In the genomic region with DNA sequence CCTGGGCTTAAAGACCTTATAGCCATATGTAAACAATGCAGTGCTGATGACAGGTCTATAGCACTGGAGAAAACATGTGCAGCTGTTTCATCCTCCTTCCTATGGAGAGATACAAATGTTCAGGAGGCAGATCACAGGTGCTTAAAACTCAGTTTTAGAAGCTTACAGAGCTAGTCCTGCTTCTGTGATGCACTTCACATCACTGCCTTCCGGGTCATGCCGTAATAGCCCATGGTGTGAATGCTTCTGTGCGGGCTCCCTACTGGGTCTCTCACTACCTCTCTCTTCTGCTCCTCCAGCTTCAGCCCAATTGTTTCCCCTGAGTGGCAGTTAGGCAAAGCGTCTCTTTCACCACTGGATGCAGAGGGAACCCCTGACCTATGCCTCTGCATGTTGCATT, we compare ENCODE assay signal across 17 cellular contexts.
DNase-seq lines count a peak whose midpoint lies in the region; TF ChIP-seq lines count a peak whose summit lies in the region.
"Had no signal": no experiment of that assay in that cellular context is flagged by ENCODE, and none has a peak within 500 bp of the region (broad histone marks: within the 10 kb centered on the region; RNA-seq: fewer than 3 reads in every experiment).

No MANE protein-coding gene starts in this region.

- H3K27ac ChIP-seq in SU-DHL-6 (ENCODE audit: low read depth, low read length) (no peak overlapping the region), spleen (peak overlapping the region in 5 of 8 donors; percentile 27 to 72 (median 59)), GM23248 (no peak overlapping the region)
- H3K27ac ChIP-seq: lower lobe of right lung had no signal

- no peaks in the 10 kb centered on the region for H3F3A ChIP-seq in SU-DHL-6 (ENCODE audit: insufficient read depth)
- H3F3A ChIP-seq in GM23248 (ENCODE audit: insufficient read depth) = no peaks in the 10 kb centered on the region

- DNase-seq in NCI-H1092 treated with DMSO at 0.1 percent for 48 hours (lab: John Stamatoyannopoulos, UW) (peak; percentile 62), NCI-H524 treated with DMSO at 0.1 percent for 48 hours (lab: John Stamatoyannopoulos, UW) (peak; percentile 14), spleen (no peak), ACHN (no peak), GM23248 (no peak), NCI-H2029 treated with DMSO at 0.1 percent for 48 hours (lab: John Stamatoyannopoulos, UW) (no peak)
- DNase-seq: activated CD4-positive, alpha-beta T cell treated with anti-CD3 and anti-CD28 coated beads for 36 hours; activated naive CD4-positive, alpha-beta T cell treated with anti-CD3 and anti-CD28 coated beads, Interleukin-2, amount 10 ng/mL, durations not matched to agents 7 days and 5 days; activated T-cell treated with anti-CD3 and anti-CD28 coated beads, Interleukin-2, amount 50 U/mL, for 72 hours; AML-193; foreskin fibroblast; lower lobe of right lung; nucleus accumbens; SIG-M5; T-helper 1 cell had no signal

- H3K9me2 ChIP-seq in SU-DHL-6 (replicated peaks; ENCODE audit: insufficient read depth, low read length) (no peaks in the 10 kb centered on the region), GM23248 (ENCODE audit: insufficient read depth) (no peaks in the 10 kb centered on the region)

- no peaks in the 10 kb centered on the region for H3K27me3 ChIP-seq in SU-DHL-6 (ENCODE audit: low read length)
- no peaks in the 10 kb centered on the region for H3K27me3 ChIP-seq in spleen (replicated peaks in 1 of 7)
- no peaks in the 10 kb centered on the region for H3K27me3 ChIP-seq in GM23248 (replicated peaks; ENCODE audit: insufficient read depth)

- H3K9me3 ChIP-seq in SU-DHL-6 (ENCODE audit: insufficient read depth, low read length) (no peaks in the 10 kb centered on the region), spleen (peaks cover 0 to 17% (median 13%) of the 10 kb centered on the region in 8 donors), GM23248 (ENCODE audit: low read depth) (no peaks in the 10 kb centered on the region)
- H3K9me3 ChIP-seq: HAP-1, lower lobe of right lung had no signal

- H2AFZ ChIP-seq in SU-DHL-6 (ENCODE audit: low read depth, low read length, severe bottlenecking) (no peak overlapping the region), GM23248 (no peak overlapping the region)

- H3K4me1 ChIP-seq in spleen = peaks cover 0 to 8% (median 2%) of the 10 kb centered on the region in 6 donors
- no peaks in the 10 kb centered on the region for H3K4me1 ChIP-seq in GM23248 (ENCODE audit: insufficient read depth)
- H3K4me1 ChIP-seq: HAP-1, lower lobe of right lung had no signal

- H3K79me2 ChIP-seq in SU-DHL-6 (ENCODE audit: insufficient read depth, low read length) (no peaks in the 10 kb centered on the region), GM23248 (ENCODE audit: insufficient read depth) (no peaks in the 10 kb centered on the region)

- WGBS in spleen, 5 donors = 30 to 83% (median 53%) methylated on average over 4 of the region's 4 CpGs
- 40 to 46% methylated on average over 4 of the region's 4 CpGs for WGBS in GM23248 (ENCODE audit: low coverage in 1 of 2, low lambda C conversion rate in 2 of 2, missing lambda C conversion rate in 2 of 2), 2 experiments

- intact Hi-C loops in spleen (cut with DNase I; ENCODE audit: low total_unique reads) = no loop called here

- no peak for TF ChIP-seq CTCF in SU-DHL-6 (IDR thresholded peaks at IDR 0.05; ENCODE audit: insufficient read depth, low read length, poor library complexity, severe bottlenecking)
- no peak for TF ChIP-seq CTCF in spleen (IDR thresholded peaks at IDR 0.05 in 8 of 11, conservative IDR thresholded peaks at IDR 0.05 in 3 of 11)

- in situ Hi-C loops in ACHN (cut with HindIII; ENCODE audit: low pct_ligation_motif_present, low pct_unique_long_range_greater_than_20kb, low sequenced_read_pairs) (no loop called here), GM23248 (cut with MboI) (no loop called here)

- H4K20me1 ChIP-seq in SU-DHL-6 (ENCODE audit: low read depth, low read length) = no peaks in the 10 kb centered on the region
- no peaks in the 10 kb centered on the region for H4K20me1 ChIP-seq in GM23248 (ENCODE audit: insufficient read depth)

- H3K36me3 ChIP-seq in SU-DHL-6 (ENCODE audit: low read length) (no peaks in the 10 kb centered on the region), spleen (no peaks in the 10 kb centered on the region), GM23248 (ENCODE audit: low read depth) (no peaks in the 10 kb centered on the region)
- H3K36me3 ChIP-seq: HAP-1, lower lobe of right lung had no signal

- H3K4me3 ChIP-seq in SU-DHL-6 (ENCODE audit: insufficient read depth, low read length, poor library complexity, severe bottlenecking) = no peak overlapping the region
- H3K4me3 ChIP-seq in spleen = peak overlapping the region in 1 of 8 donors; percentile 19
- H3K4me3 ChIP-seq in GM23248 = no peak overlapping the region
- H3K4me3 ChIP-seq: HAP-1, lower lobe of right lung had no signal

- no peak for TF ChIP-seq POLR2A in spleen (IDR thresholded peaks at IDR 0.05)

- H3K4me2 ChIP-seq in SU-DHL-6 (ENCODE audit: low read depth, low read length, poor library complexity, severe bottlenecking) (peak overlapping the region; percentile 29), GM23248 (ENCODE audit: unreplicated experiment) (no peak overlapping the region)

- H3K9ac ChIP-seq in SU-DHL-6 (ENCODE audit: low read length) (no peak overlapping the region), GM23248 (no peak overlapping the region)

Comparison
In these comparisons a context has a peak if more than half of its experiments do, and no peak if none do; other contexts are left out.
1. DNase-seq: peak in NCI-H1092 treated with DMSO at 0.1 percent for 48 hours (single experiment) and NCI-H524 treated with DMSO at 0.1 percent for 48 hours (single experiment); none in spleen (single experiment), ACHN (single experiment), GM23248 (single experiment) and NCI-H2029 treated with DMSO at 0.1 percent for 48 hours (single experiment).
2. H3K27ac ChIP-seq: peak in spleen (5 of 8); none in SU-DHL-6 (single experiment) and GM23248 (single experiment).